ENCODE assay signal across 8 cellular contexts in the genomic region with DNA sequence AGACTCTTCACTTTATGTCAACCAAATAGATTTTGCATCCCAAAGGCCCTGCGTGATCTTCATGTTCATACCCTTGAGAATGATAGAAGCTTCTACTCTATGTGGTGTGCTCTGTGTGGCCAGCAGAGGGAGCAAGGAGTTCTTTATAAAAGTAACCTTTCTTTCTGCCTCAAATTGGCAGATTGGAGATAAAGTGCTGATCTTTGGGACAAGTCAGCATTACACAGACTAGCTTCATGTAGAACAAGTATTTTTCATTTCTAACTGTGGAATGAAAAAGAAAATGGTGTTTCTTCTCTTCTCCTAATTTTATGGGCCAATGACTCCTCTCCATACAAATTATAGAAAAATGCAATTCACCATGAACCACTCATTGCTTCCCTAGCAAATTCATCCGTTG.
A peak's percentile ranks its signal among the peaks of the same experiment; 100 is the strongest.
DNase-seq lines count a peak whose midpoint lies in the region; ATAC-seq and TF ChIP-seq lines count a peak whose summit lies in the region.

No MANE protein-coding gene starts in this region.

- H3K4me3 ChIP-seq in OCI-LY1 (ENCODE audit: low read depth, low read length, poor library complexity, severe bottlenecking) (no peak overlapping the region), left lung (no peak overlapping the region), thyroid gland (replicated peaks in 1 of 3) (no peak overlapping the region)

- no peaks in the 10 kb centered on the region for H3K36me3 ChIP-seq in OCI-LY1 (ENCODE audit: insufficient read depth, low read length)
- H3K36me3 ChIP-seq in left lung: no peaks in the 10 kb centered on the region
- no peaks in the 10 kb centered on the region for H3K36me3 ChIP-seq in thyroid gland

- H3K79me2 ChIP-seq in OCI-LY1 (ENCODE audit: insufficient read depth, low read length): no peaks in the 10 kb centered on the region

- no peak overlapping the region for H3K4me2 ChIP-seq in OCI-LY1 (ENCODE audit: low read length)

- H3K9me2 ChIP-seq in OCI-LY1 (ENCODE audit: low read depth, low read length): no peaks in the 10 kb centered on the region

- no peaks in the 10 kb centered on the region for H3K27me3 ChIP-seq in OCI-LY1 (ENCODE audit: insufficient read depth, low read length)
- H3K27me3 ChIP-seq in left lung: no peaks in the 10 kb centered on the region
- no peaks in the 10 kb centered on the region for H3K27me3 ChIP-seq in thyroid gland

- peak; percentile 53 for ATAC-seq in GM18498 (IDR thresholded peaks at IDR 0.05; ENCODE audit: unreplicated experiment)
- peak; percentile 54 for ATAC-seq in HG03066 (IDR thresholded peaks at IDR 0.05; ENCODE audit: low read depth, unreplicated experiment)
- peak; percentile 70 for ATAC-seq in left lung
- no peak for ATAC-seq in HG02763 (IDR thresholded peaks at IDR 0.05; ENCODE audit: unreplicated experiment)

- no peaks in the 10 kb centered on the region for H4K20me1 ChIP-seq in OCI-LY1 (ENCODE audit: insufficient read depth, low read length)

- H3K4me1 ChIP-seq in OCI-LY1 (ENCODE audit: insufficient read depth, low read length, severe bottlenecking): peaks cover 13% of the 10 kb centered on the region
- no peaks in the 10 kb centered on the region for H3K4me1 ChIP-seq in left lung
- peaks cover 6 to 10% of the 10 kb centered on the region in 2 donors for H3K4me1 ChIP-seq in thyroid gland

- H3K9ac ChIP-seq in OCI-LY1 (ENCODE audit: low read length): no peak overlapping the region

- H2AFZ ChIP-seq in OCI-LY1 (ENCODE audit: low read length): no peak overlapping the region

- no peaks in the 10 kb centered on the region for H3F3A ChIP-seq in OCI-LY1 (ENCODE audit: insufficient read depth, low read length)

- H3K9me3 ChIP-seq in OCI-LY1 (ENCODE audit: low read length) (no peaks in the 10 kb centered on the region), left lung (no peaks in the 10 kb centered on the region), thyroid gland (no peaks in the 10 kb centered on the region)

- WGBS in thyroid gland, 2 donors: 36 to 60% methylated on average over 2 of the region's 2 CpGs

- no peak for TF ChIP-seq POLR2A in thyroid gland (IDR thresholded peaks at IDR 0.05)

- no peak overlapping the region for H3K27ac ChIP-seq in OCI-LY1 (ENCODE audit: low read depth, low read length, poor library complexity, severe bottlenecking)
- no peak overlapping the region for H3K27ac ChIP-seq in left lung
- no peak overlapping the region for H3K27ac ChIP-seq in thyroid gland

- TF ChIP-seq CTCF in OCI-LY1 (IDR thresholded peaks at IDR 0.05; ENCODE audit: low read length): peak; percentile 78
- TF ChIP-seq CTCF in left lung (IDR thresholded peaks at IDR 0.05): peak; percentile 57 to 66
- TF ChIP-seq CTCF in thyroid gland (IDR thresholded peaks at IDR 0.05): peak; percentile 28 to 82 (median 69)

- DNase-seq in AG20443 (ENCODE audit: low spot score) (peak; percentile 66), cerebellar cortex (ENCODE audit: low spot score) (peak; percentile 24), left lung (no peak), thyroid gland (peak; percentile 65 to 67)

- intact Hi-C loops in left lung (cut with DNase I) (loop anchor here in 1 of 2 donors (10.0 kb wide), 1 partner anchor 224 kb away; no protein-coding TSS in a partner anchor), thyroid gland (cut with DNase I) (no loop called here)

Comparison
In these comparisons a context has a peak if more than half of its experiments do, and no peak if none do; other contexts are left out.
1. DNase-seq: peak in AG20443 (single experiment), cerebellar cortex (single experiment) and thyroid gland (2 of 2); none in left lung (0 of 2).
2. Peak in every context shown above with its lines, with median percentiles within 50 percentile points of each other: CTCF ChIP-seq.